Comparison of ENCODE assay signal across 13 cellular contexts in genomic region chr10:101071266-101071884, GRCh38. TPM values are rescaled to one million over a fixed set of nuclear protein-coding genes. Genes with fewer than 3 reads are reported as not detected.
DNase-seq lines count a peak whose midpoint lies in the region; FAIRE-seq and TF ChIP-seq lines count a peak whose summit lies in the region.
"Had no signal": no experiment of that assay in that cellular context is flagged by ENCODE, and none has a peak within 500 bp of the region (broad histone marks: within the 10 kb centered on the region; RNA-seq: fewer than 3 reads in every experiment).

No MANE protein-coding gene starts in this region.

- H3K27me3 ChIP-seq in spleen (replicated peaks in 1 of 7) = peaks cover 0 to 57% (median 13%) of the 10 kb centered on the region in 7 donors

- H3K36me3 Mint-ChIP-seq in activated CD4-positive, alpha-beta T cell treated with anti-CD3 and anti-CD28 coated beads, Interleukin-2, amount 10 ng/mL, durations not matched to agents 7 days and 5 days (ENCODE audit: low read depth) = no peaks in the 10 kb centered on the region
- no peaks in the 10 kb centered on the region for H3K36me3 Mint-ChIP-seq in immature natural killer cell

- intact Hi-C loops in spleen (cut with DNase I; ENCODE audit: low total_unique reads) = no loop called here

- no peak overlapping the region for H3K4me3 Mint-ChIP-seq in activated CD4-positive, alpha-beta T cell treated with anti-CD3 and anti-CD28 coated beads, Interleukin-2, amount 10 ng/mL, durations not matched to agents 7 days and 5 days
- H3K4me3 Mint-ChIP-seq in immature natural killer cell = no peak overlapping the region

- FAIRE-seq in frontal cortex (lab: Jason Lieb, UNC) = no peak

- no peaks in the 10 kb centered on the region for H3K9me3 Mint-ChIP-seq in activated CD4-positive, alpha-beta T cell treated with anti-CD3 and anti-CD28 coated beads, Interleukin-2, amount 10 ng/mL, durations not matched to agents 7 days and 5 days
- H3K9me3 Mint-ChIP-seq in immature natural killer cell = peaks cover 0 to 2% (median 0%) of the 10 kb centered on the region in 6 donors

- H3K4me3 ChIP-seq in cardiac fibroblast (replicated peaks in 1 of 2; ENCODE audit: low read depth in 2 of 2, low read length in 2 of 2) (no peak overlapping the region), spleen (no peak overlapping the region)

- H3K27me3 Mint-ChIP-seq in activated CD4-positive, alpha-beta T cell treated with anti-CD3 and anti-CD28 coated beads, Interleukin-2, amount 10 ng/mL, durations not matched to agents 7 days and 5 days = peaks cover 53% of the 10 kb centered on the region
- H3K27me3 Mint-ChIP-seq in immature natural killer cell (ENCODE audit: low read depth in 3 of 3) = peaks cover 13 to 17% (median 17%) of the 10 kb centered on the region in 3 donors

- POLR2A ChIA-PET in activated CD4-positive, alpha-beta T cell treated with anti-CD3 and anti-CD28 coated beads, Interleukin-2, amount 10 ng/mL, durations not matched to agents 7 days and 5 days (lab: Charles Lee) = no interaction called here

- no peak for TF ChIP-seq POLR2A in spleen (IDR thresholded peaks at IDR 0.05)

- peaks cover 10 to 55% (median 45%) of the 10 kb centered on the region in 6 donors for H3K4me1 ChIP-seq in spleen

- no peak for TF ChIP-seq CTCF in cardiac fibroblast (IDR thresholded peaks at IDR 0.05; ENCODE audit: low read depth, low read length)
- no peak for TF ChIP-seq CTCF in spleen (IDR thresholded peaks at IDR 0.05 in 8 of 11, conservative IDR thresholded peaks at IDR 0.05 in 3 of 11)

- no peaks in the 10 kb centered on the region for H3K36me3 ChIP-seq in spleen

- peaks cover 14% of the 10 kb centered on the region for H3K4me1 Mint-ChIP-seq in activated CD4-positive, alpha-beta T cell treated with anti-CD3 and anti-CD28 coated beads, Interleukin-2, amount 10 ng/mL, durations not matched to agents 7 days and 5 days
- H3K4me1 Mint-ChIP-seq in immature natural killer cell = peaks cover 7 to 12% of the 10 kb centered on the region in 2 donors

- DNase-seq in activated CD4-positive, alpha-beta T cell treated with anti-CD3 and anti-CD28 coated beads, Interleukin-2, amount 50 U/mL, for 48 hours = peak; percentile 19 to 38
- no peak for DNase-seq in activated CD4-positive, alpha-beta T cell treated with anti-CD3 and anti-CD28 coated beads, Interleukin-2, amount 10 ng/mL, durations not matched to agents 7 days and 5 days
- DNase-seq in NAMALWA (ENCODE audit: low spot score) (peak; percentile 69), cardiac fibroblast (ENCODE audit: low read depth in 2 of 2) (peak; percentile 25 to 54), spleen (no peak), NCI-H2029 treated with DMSO at 0.1 percent for 48 hours (lab: John Stamatoyannopoulos, UW) (no peak), immature natural killer cell (no peak), frontal cortex (ENCODE audit: low spot score in 2 of 2) (no peak)
- DNase-seq: EL, islet precursor cell, NCI-H1048 had no signal

- no peaks in the 10 kb centered on the region for H3K9me3 ChIP-seq in spleen

- CTCF ChIA-PET in activated CD4-positive, alpha-beta T cell treated with anti-CD3 and anti-CD28 coated beads, Interleukin-2, amount 10 ng/mL, durations not matched to agents 7 days and 5 days (lab: Charles Lee) = interaction anchor here (1.0 to 1.4 kb wide), 4 partner anchors 12 to 71 kb away, joined by 3 read pairs; no protein-coding TSS in a partner anchor

- H3K27ac ChIP-seq in spleen = peak overlapping the region; percentile 7 to 77 (median 67)

- no peak overlapping the region for H3K27ac Mint-ChIP-seq in activated CD4-positive, alpha-beta T cell treated with anti-CD3 and anti-CD28 coated beads, Interleukin-2, amount 10 ng/mL, durations not matched to agents 7 days and 5 days
- no peak overlapping the region for H3K27ac Mint-ChIP-seq in immature natural killer cell

- 20 to 36% (median 25%) methylated on average over 6 of the region's 6 CpGs for WGBS in spleen, 5 donors

RNA-seq across cellular contexts. Expression of gene KAZALD1, which starts 9.6 kb away (rescaled TPM):
- under 1 TPM; 0.27 to 0.55 TPM for total RNA-seq in activated CD4-positive, alpha-beta T cell treated with anti-CD3 and anti-CD28 coated beads, Interleukin-2, amount 10 ng/mL, durations not matched to agents 7 days and 5 days
- 10 to 100 TPM; 15.1 to 67.3 (median 57.3) TPM for total RNA-seq in spleen
- polyA plus RNA-seq in spleen = 10 to 100 TPM; 11.6 to 32.5 (median 15.5) TPM
- not detected for polyA plus RNA-seq in immature natural killer cell
- total RNA-seq in frontal cortex = 0.41 TPM

RNA-seq across cellular contexts. Expression of gene SFXN3, which starts 40.3 kb away (rescaled TPM):
- total RNA-seq in activated CD4-positive, alpha-beta T cell treated with anti-CD3 and anti-CD28 coated beads, Interleukin-2, amount 10 ng/mL, durations not matched to agents 7 days and 5 days = 10 to 100 TPM; 39.5 to 43.5 TPM
- total RNA-seq in spleen (10 to 100 TPM; 35.6 to 70.0 (median 44.3) TPM), frontal cortex (45.7 TPM)
- polyA plus RNA-seq in spleen (10 to 100 TPM in 2 of 3 donors, 1 to 10 TPM in 1; 7.9 to 16.6 (median 10.8) TPM), immature natural killer cell (10 to 100 TPM; 18.2 to 23.0 (median 22.0) TPM)

RNA-seq across cellular contexts. Expression of gene PDZD7, which starts 40.4 kb away (rescaled TPM):
- total RNA-seq in activated CD4-positive, alpha-beta T cell treated with anti-CD3 and anti-CD28 coated beads, Interleukin-2, amount 10 ng/mL, durations not matched to agents 7 days and 5 days = under 1 TPM; 0.65 to 0.74 TPM
- total RNA-seq in spleen = 1 to 10 TPM in 5 of 7 donors, under 1 TPM in 2; 0.42 to 2.3 (median 1.6) TPM
- under 1 TPM; 0.17 to 0.77 (median 0.30) TPM for polyA plus RNA-seq in spleen
- polyA plus RNA-seq in immature natural killer cell = 1 to 10 TPM in 1 of 3 donors, under 1 TPM in 1, not detected in 1; 0.28 to 1.1 TPM
- 10.2 TPM for total RNA-seq in frontal cortex

RNA-seq across cellular contexts. Expression of gene TLX1, which starts 59.7 kb away (rescaled TPM):
- total RNA-seq in activated CD4-positive, alpha-beta T cell treated with anti-CD3 and anti-CD28 coated beads, Interleukin-2, amount 10 ng/mL, durations not matched to agents 7 days and 5 days = not detected
- 10 to 100 TPM; 21.0 to 91.5 (median 35.0) TPM for total RNA-seq in spleen
- 10 to 100 TPM in 1 of 3 donors, 1 to 10 TPM in 2; 5.7 to 11.7 (median 7.5) TPM for polyA plus RNA-seq in spleen
- not detected for polyA plus RNA-seq in immature natural killer cell
- not detected for total RNA-seq in frontal cortex
- total RNA-seq: aorta, progenitor cell of endocrine pancreas had no signal

Comparison
In these comparisons a context has a peak if more than half of its experiments do, and no peak if none do; other contexts are left out.
1. DNase-seq: peak in activated CD4-positive, alpha-beta T cell treated with anti-CD3 and anti-CD28 coated beads, Interleukin-2, amount 50 U/mL, for 48 hours (2 of 2), NAMALWA (single experiment) and cardiac fibroblast (2 of 2); none in activated CD4-positive, alpha-beta T cell treated with anti-CD3 and anti-CD28 coated beads, Interleukin-2, amount 10 ng/mL, durations not matched to agents 7 days and 5 days (single experiment), spleen (single experiment), NCI-H2029 treated with DMSO at 0.1 percent for 48 hours (single experiment), immature natural killer cell (0 of 3) and frontal cortex (0 of 2).
2. RNA of gene KAZALD1, which starts 9.6 kb away (total RNA-seq): 15.1 to 67.3 TPM in spleen; 0.27 to 0.55 TPM in activated CD4-positive, alpha-beta T cell treated with anti-CD3 and anti-CD28 coated beads, Interleukin-2, amount 10 ng/mL, durations not matched to agents 7 days and 5 days and 0.41 TPM in frontal cortex (single experiment); every median in the first group is over 10 times any median in the second.